Comparison of ENCODE assay signal across 27 cellular contexts in the genomic region with DNA sequence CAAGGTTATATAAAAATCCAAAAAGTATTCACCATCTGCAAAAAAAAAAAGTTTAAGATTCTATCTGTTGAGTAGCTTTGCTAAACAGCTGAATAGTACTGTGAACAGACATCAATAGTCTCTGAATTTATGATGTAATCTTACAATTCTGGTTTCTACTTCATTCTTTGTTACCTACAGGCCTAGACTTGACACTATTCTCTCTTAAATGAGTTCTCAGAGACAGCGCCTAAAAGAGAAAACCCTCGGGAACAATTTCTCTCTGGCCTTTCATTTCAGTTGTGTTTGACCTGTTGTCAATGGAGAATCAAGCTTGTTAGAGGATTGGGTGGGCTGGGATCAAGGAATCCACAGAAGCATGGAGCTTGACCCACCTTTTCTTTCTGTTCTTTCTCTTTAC. TPM values are rescaled to one million over a fixed set of nuclear protein-coding genes. Genes with fewer than 3 reads are reported as not detected.
DNase-seq lines count a peak whose midpoint lies in the region; ATAC-seq, FAIRE-seq and TF ChIP-seq lines count a peak whose summit lies in the region.
"Had no signal": no experiment of that assay in that cellular context is flagged by ENCODE, and none has a peak within 500 bp of the region (broad histone marks: within the 10 kb centered on the region; RNA-seq: fewer than 3 reads in every experiment).

No MANE protein-coding gene starts in this region.

- H3K4me1 Mint-ChIP-seq in type B pancreatic cell (ENCODE audit: unreplicated experiment) (peaks cover 12% of the 10 kb centered on the region), endothelial cell (ENCODE audit: unreplicated experiment) (peaks cover 6% of the 10 kb centered on the region)

- ATAC-seq in foreskin keratinocyte (peak; percentile 68), HG03039 (IDR thresholded peaks at IDR 0.05; ENCODE audit: unreplicated experiment) (no peak), HG02973 (IDR thresholded peaks at IDR 0.05; ENCODE audit: unreplicated experiment) (no peak)

- H3K9ac ChIP-seq in mammary epithelial cell (ENCODE audit: insufficient read depth, low read length), result no peak overlapping the region

- H3K36me3 Mint-ChIP-seq in type B pancreatic cell (no peaks in the 10 kb centered on the region), endothelial cell (ENCODE audit: low read depth, unreplicated experiment) (no peaks in the 10 kb centered on the region)
- H3K36me3 Mint-ChIP-seq: CD8-positive, alpha-beta memory T cell had no signal

- H3K4me3 Mint-ChIP-seq in type B pancreatic cell (peak overlapping the region; percentile 63), endothelial cell (ENCODE audit: unreplicated experiment) (no peak overlapping the region)

- H3K36me3 ChIP-seq in mammary epithelial cell (ENCODE audit: insufficient read depth, low read length) (no peaks in the 10 kb centered on the region), breast epithelium (no peaks in the 10 kb centered on the region), bronchial epithelial cell (ENCODE audit: control insufficient read depth, insufficient read depth, low read length) (no peaks in the 10 kb centered on the region)

- H3K27ac ChIP-seq in mammary epithelial cell (ENCODE audit: insufficient read depth, low read depth, low read length), result peak overlapping the region; percentile 27
- peak overlapping the region in 1 of 2 donors; percentile 15 for H3K27ac ChIP-seq in breast epithelium
- H3K27ac ChIP-seq in foreskin keratinocyte, result peak overlapping the region; percentile 30
- H3K27ac ChIP-seq: PC-9, SK-N-MC had no signal

- peak overlapping the region; percentile 83 for H2AFZ ChIP-seq in mammary epithelial cell (ENCODE audit: low read depth, low read length)
- H2AFZ ChIP-seq: PC-9 had no signal

- BruUV-seq in mammary epithelial cell (replicated peaks; lab: Mats Ljungman, UMichigan), result no TSS peak

- no peaks in the 10 kb centered on the region for H3K27me3 Mint-ChIP-seq in type B pancreatic cell
- H3K27me3 Mint-ChIP-seq in endothelial cell (ENCODE audit: unreplicated experiment), result no peaks in the 10 kb centered on the region

- H3K4me1 ChIP-seq in mammary epithelial cell (ENCODE audit: insufficient read depth, low read length) (peaks cover 11% of the 10 kb centered on the region), breast epithelium (no peaks in the 10 kb centered on the region), foreskin keratinocyte (peaks cover 10% of the 10 kb centered on the region)

- H3K27ac Mint-ChIP-seq in type B pancreatic cell, result peak overlapping the region; percentile 92
- H3K27ac Mint-ChIP-seq in endothelial cell (ENCODE audit: unreplicated experiment), result no peak overlapping the region
- H3K27ac Mint-ChIP-seq: CD8-positive, alpha-beta memory T cell had no signal

- H3K4me3 ChIP-seq in mammary epithelial cell (replicated peaks in 1 of 3; ENCODE audit: insufficient read depth in 1 of 3, low read depth in 2 of 3, low read length in 3 of 3) (no peak overlapping the region), breast epithelium (no peak overlapping the region), bronchial epithelial cell (ENCODE audit: low read depth, low read length) (no peak overlapping the region)
- H3K4me3 ChIP-seq: PC-9, SK-N-MC had no signal

- no peaks in the 10 kb centered on the region for H3K9me3 ChIP-seq in mammary epithelial cell (replicated peaks; ENCODE audit: insufficient read depth, low read length)
- H3K9me3 ChIP-seq in breast epithelium, result no peaks in the 10 kb centered on the region

- WGBS in mammary epithelial cell (ENCODE audit: low coverage, missing lambda C conversion rate), result 9% methylated on average over 2 of the region's 2 CpGs

- peak; percentile 63 for DNase-seq in mammary epithelial cell
- DNase-seq in breast epithelium (ENCODE audit: low spot score in 2 of 2), result no peak
- peak; percentile 77 for DNase-seq in bronchial epithelial cell (ENCODE audit: low read depth)
- DNase-seq in foreskin keratinocyte, result peak in 1 of 2 donors; percentile 78
- no peak for DNase-seq in type B pancreatic cell (ENCODE audit: extremely low spot score, unreplicated experiment)
- DNase-seq in endothelial cell (ENCODE audit: low spot score), result no peak
- DNase-seq: 8988T; C1 segment of cervical spinal cord; Calu3; CD8-positive, alpha-beta memory T cell; GDM1; HCEC 1CT; KBM-7; NCI-H1092; NCI-H1436; NCI-H187 treated with DMSO at 0.1 percent for 48 hours; NCI-H2107; NCI-H2227 treated with DMSO at 0.1 percent for 48 hours; NCI-H510A; NCI-H748 treated with DMSO at 0.1 percent for 48 hours; PC-9; RPMI8226; SHP77 treated with DMSO at 0.1 percent for 48 hours had no signal

- FAIRE-seq in bronchial epithelial cell (lab: Jason Lieb, UNC), result no peak
- FAIRE-seq: GM18507 had no signal

- TF ChIP-seq POLR2A in breast epithelium (IDR thresholded peaks at IDR 0.05), result no peak

- CTCF ChIA-PET in mammary epithelial cell (lab: Charles Lee; ENCODE audit: low non-redundant PET), result no interaction called here

- no peak for TF ChIP-seq CTCF in mammary epithelial cell (conservative IDR thresholded peaks at IDR 0.05 in 1 of 2, IDR thresholded peaks at IDR 0.05 in 1 of 2; ENCODE audit: extremely low read depth in 1 of 2, insufficient read depth in 1 of 2, low read depth in 1 of 2, low read length in 2 of 2)
- TF ChIP-seq CTCF in breast epithelium (IDR thresholded peaks at IDR 0.05), result no peak
- no peak for TF ChIP-seq CTCF in bronchial epithelial cell (IDR thresholded peaks at IDR 0.05; ENCODE audit: insufficient read depth, low read length, severe bottlenecking)
- no peak for TF ChIP-seq CTCF in foreskin keratinocyte (conservative IDR thresholded peaks at IDR 0.05)
- TF ChIP-seq CTCF in type B pancreatic cell (conservative IDR thresholded peaks at IDR 0.05), result no peak
- no peak for TF ChIP-seq CTCF in endothelial cell (IDR thresholded peaks at IDR 0.05; ENCODE audit: unreplicated experiment)

- H3K79me2 ChIP-seq in mammary epithelial cell (ENCODE audit: insufficient read depth, low read length), result no peaks in the 10 kb centered on the region

- H3K27me3 ChIP-seq in mammary epithelial cell (ENCODE audit: insufficient read depth, low read length), result no peaks in the 10 kb centered on the region
- H3K27me3 ChIP-seq in breast epithelium, result no peaks in the 10 kb centered on the region
- no peaks in the 10 kb centered on the region for H3K27me3 ChIP-seq in bronchial epithelial cell (ENCODE audit: control insufficient read depth, insufficient read depth, low read length)
- H3K27me3 ChIP-seq in foreskin keratinocyte, result no peaks in the 10 kb centered on the region

- peak overlapping the region; percentile 72 for H3K4me2 ChIP-seq in mammary epithelial cell (ENCODE audit: insufficient read depth, low read depth, low read length)
- H3K4me2 ChIP-seq: PC-9 had no signal

- H3K9me3 Mint-ChIP-seq in type B pancreatic cell (no peaks in the 10 kb centered on the region), endothelial cell (ENCODE audit: unreplicated experiment) (no peaks in the 10 kb centered on the region)
- H3K9me3 Mint-ChIP-seq: CD8-positive, alpha-beta memory T cell had no signal

- intact Hi-C loops in mammary epithelial cell (cut with micrococcal nuclease), result no loop called here
- intact Hi-C loops in breast epithelium (cut with DNase I; ENCODE audit: low total_unique reads), result no loop called here

- no peaks in the 10 kb centered on the region for H4K20me1 ChIP-seq in mammary epithelial cell (ENCODE audit: insufficient read depth, low read length)

- dilution Hi-C loops in mammary epithelial cell (cut with HindIII; ENCODE audit: low sequenced_read_pairs), result no loop called here

- in situ Hi-C loops in mammary epithelial cell (cut with MboI; ENCODE audit: low sequenced_read_pairs in 2 of 2), result no loop called here

RNA-seq across cellular contexts. Expression of a gene that starts 5.9 kb away (rescaled TPM):
- total RNA-seq in mammary epithelial cell (100 to 1,000 TPM; 170 to 187 TPM), breast epithelium (100 to 1,000 TPM in 1 of 3 donors, 10 to 100 TPM in 2; 73.6 to 102 (median 92.1) TPM), bronchial epithelial cell (114 and 146 TPM in 2 replicates), foreskin keratinocyte (134 TPM in 2 replicates), type B pancreatic cell (ENCODE audit: low replicate concordance) (63.5 and 101 TPM in 2 replicates), endothelial cell (ENCODE audit: unreplicated experiment) (44.8 TPM)
- polyA plus RNA-seq in mammary epithelial cell (71.5 TPM), foreskin keratinocyte (53.4 and 61.4 TPM in 2 replicates)
- polyA minus RNA-seq in mammary epithelial cell, result 46.4 TPM

RNA-seq across cellular contexts. Expression of a gene that starts 23.8 kb away (rescaled TPM):
- total RNA-seq in mammary epithelial cell (10 to 100 TPM; 20.8 to 26.5 TPM), breast epithelium (10 to 100 TPM in 1 of 3 donors, 1 to 10 TPM in 2; 6.1 to 17.1 (median 7.2) TPM), bronchial epithelial cell (5.1 and 6.6 TPM in 2 replicates), foreskin keratinocyte (5.9 and 6.9 TPM in 2 replicates), type B pancreatic cell (ENCODE audit: low replicate concordance) (14.3 and 22.0 TPM in 2 replicates), endothelial cell (ENCODE audit: unreplicated experiment) (0.80 TPM)
- polyA plus RNA-seq in mammary epithelial cell (7.3 TPM), foreskin keratinocyte (3.6 and 4.2 TPM in 2 replicates)
- polyA minus RNA-seq in mammary epithelial cell, result not detected

RNA-seq across cellular contexts. Expression of a gene that starts 53.3 kb away (rescaled TPM):
- total RNA-seq in mammary epithelial cell, result 10 to 100 TPM; 15.8 to 18.7 TPM
- 8.9 TPM for polyA plus RNA-seq in mammary epithelial cell
- polyA minus RNA-seq in mammary epithelial cell, result 2.6 TPM
- total RNA-seq in breast epithelium, result 10 to 100 TPM; 37.4 to 46.4 (median 38.7) TPM
- 10.6 and 11.1 TPM in 2 replicates for total RNA-seq in bronchial epithelial cell
- total RNA-seq in foreskin keratinocyte, result 10.8 and 11.2 TPM in 2 replicates
- 4.1 and 4.9 TPM in 2 replicates for polyA plus RNA-seq in foreskin keratinocyte
- 6.3 and 14.3 TPM in 2 replicates for total RNA-seq in type B pancreatic cell (ENCODE audit: low replicate concordance)
- 17.3 TPM for total RNA-seq in endothelial cell (ENCODE audit: unreplicated experiment)

RNA-seq across cellular contexts. Expression of a gene that starts 53.5 kb away (rescaled TPM):
- 10 to 100 TPM; 18.7 to 20.0 TPM for total RNA-seq in mammary epithelial cell
- polyA plus RNA-seq in mammary epithelial cell, result 4.9 TPM
- 19.9 TPM for polyA minus RNA-seq in mammary epithelial cell
- 10 to 100 TPM in 1 of 3 donors, 1 to 10 TPM in 2; 7.8 to 13.6 (median 9.2) TPM for total RNA-seq in breast epithelium
- 9.7 and 12.6 TPM in 2 replicates for total RNA-seq in bronchial epithelial cell
- total RNA-seq in foreskin keratinocyte, result 16.5 and 17.3 TPM in 2 replicates
- 1.8 and 2.2 TPM in 2 replicates for polyA plus RNA-seq in foreskin keratinocyte
- total RNA-seq in type B pancreatic cell (ENCODE audit: low replicate concordance), result 7.4 and 11.6 TPM in 2 replicates
- total RNA-seq in endothelial cell (ENCODE audit: unreplicated experiment), result 15.4 TPM

Comparison
In these comparisons a context has a peak if more than half of its experiments do, and no peak if none do; other contexts are left out.
1. DNase-seq: peak in mammary epithelial cell (single experiment) and bronchial epithelial cell (single experiment); none in breast epithelium (0 of 2), type B pancreatic cell (single experiment) and endothelial cell (single experiment).